Comparison of ENCODE assay signal across 25 cellular contexts in the genomic region with DNA sequence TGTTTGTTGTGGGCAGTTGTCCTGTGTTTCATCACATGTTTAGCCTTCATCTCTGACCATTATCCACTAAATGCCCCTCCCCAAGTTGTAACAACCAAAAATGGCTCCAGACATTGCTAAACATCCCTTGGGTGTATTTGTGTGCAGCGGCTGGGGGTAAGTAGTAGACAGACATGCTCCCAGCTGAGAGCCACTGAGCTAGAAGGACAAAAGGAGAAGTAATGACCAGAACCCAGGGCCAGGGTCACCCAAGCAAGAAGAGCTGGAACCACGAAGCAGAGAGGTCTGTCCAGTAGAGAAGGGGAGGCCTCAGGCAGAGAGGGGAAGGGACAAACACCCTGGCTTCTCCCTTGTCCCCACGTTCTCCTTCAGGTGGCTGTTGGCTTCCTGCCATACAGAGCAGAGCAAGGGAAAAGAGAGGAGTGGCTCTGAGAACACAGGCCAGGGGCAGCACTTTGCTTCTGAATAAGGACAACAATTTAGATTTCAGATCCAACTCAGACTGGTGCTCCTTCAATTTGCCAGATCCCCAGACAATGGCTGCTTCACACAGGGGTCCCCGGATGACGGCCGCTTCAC. TPM values are rescaled to one million over a fixed set of nuclear protein-coding genes. Genes with fewer than 3 reads are reported as not detected.
DNase-seq lines count a peak whose midpoint lies in the region; ATAC-seq, FAIRE-seq and TF ChIP-seq lines count a peak whose summit lies in the region.
"Had no signal": no experiment of that assay in that cellular context is flagged by ENCODE, and none has a peak within 500 bp of the region (broad histone marks: within the 10 kb centered on the region; RNA-seq: fewer than 3 reads in every experiment).

No MANE protein-coding gene starts in this region.

- H3K27ac ChIP-seq in K562 (ENCODE audit: extremely low read depth, low read depth, low read length) (no peak overlapping the region), thyroid gland (no peak overlapping the region), uterus (no peak overlapping the region)
- H3K27ac ChIP-seq: HL-60 had no signal

- H3K9me3 Mint-ChIP-seq in activated CD4-positive, alpha-beta T cell treated with anti-CD3 and anti-CD28 coated beads, Interleukin-2, amount 10 ng/mL, durations not matched to agents 7 days and 5 days = peaks cover 13% of the 10 kb centered on the region
- H3K9me3 Mint-ChIP-seq: GM23338 had no signal

- H3K9me1 ChIP-seq in K562 (ENCODE audit: control insufficient read depth, insufficient read depth, low read length) = peaks cover 3% of the 10 kb centered on the region

- peak overlapping the region; percentile 34; the same call in 1 of the 2 replicates for H2AFZ ChIP-seq in K562 (ENCODE audit: low read depth, low read length)
- H2AFZ ChIP-seq: GM23338 had no signal

- H3K4me1 ChIP-seq in K562 (replicated peaks in 1 of 2; ENCODE audit: control insufficient read depth in 2 of 2, insufficient read depth in 2 of 2, low read length in 2 of 2) (peaks cover 0 to 2% of the 10 kb centered on the region in 2 experiments; a peak in 3 of 5 replicates), thyroid gland (peaks cover 9 to 22% of the 10 kb centered on the region in 2 donors), uterus (no peaks in the 10 kb centered on the region)

- TF ChIP-seq EP300 in K562 (IDR thresholded peaks at IDR 0.05; ENCODE audit: low read length) = no peak

- H3K9me3 ChIP-seq in K562 (replicated peaks; ENCODE audit: control insufficient read depth, insufficient read depth, low read depth, low read length) (no peaks in the 10 kb centered on the region), thyroid gland (no peaks in the 10 kb centered on the region), uterus (no peaks in the 10 kb centered on the region)
- H3K9me3 ChIP-seq: SK-N-SH had no signal

- WGBS in K562 (ENCODE audit: insufficient coverage, low coverage, missing lambda C conversion rate) = 13% methylated on average over 6 of the region's 6 CpGs
- WGBS in thyroid gland, 2 donors = 43 to 54% methylated on average over 4 to 6 of the region's 6 CpGs

- peaks cover 20% of the 10 kb centered on the region for H3K4me1 Mint-ChIP-seq in activated CD4-positive, alpha-beta T cell treated with anti-CD3 and anti-CD28 coated beads, Interleukin-2, amount 10 ng/mL, durations not matched to agents 7 days and 5 days
- H3K4me1 Mint-ChIP-seq: GM23338 had no signal

- CTCF ChIA-PET in activated CD4-positive, alpha-beta T cell treated with anti-CD3 and anti-CD28 coated beads, Interleukin-2, amount 10 ng/mL, durations not matched to agents 7 days and 5 days (lab: Charles Lee) = interaction anchor here (0.5 kb wide), 1 partner anchor 328 kb away, joined by 3 read pairs; no protein-coding TSS in a partner anchor
- CTCF ChIA-PET in K562 (lab: Yijun Ruan, JAX; ENCODE audit: low intra/inter-chr PET ratio) = no interaction called here

- no peak for FAIRE-seq in K562 (lab: Jason Lieb, UNC)
- FAIRE-seq: GM12878 had no signal

- H3K36me3 ChIP-seq in K562 (ENCODE audit: control insufficient read depth, insufficient read depth, low read length) (no peaks in the 10 kb centered on the region), thyroid gland (no peaks in the 10 kb centered on the region), uterus (no peaks in the 10 kb centered on the region)

- in situ Hi-C loops in K562 (cut with MboI) = no loop called here

- TF ChIP-seq POLR2A in NB4 (IDR thresholded peaks at IDR 0.05; ENCODE audit: extremely low read depth, insufficient read length) (no peak), K562 (conservative IDR thresholded peaks at IDR 0.05) (no peak), thyroid gland (IDR thresholded peaks at IDR 0.05) (no peak), uterus (IDR thresholded peaks at IDR 0.05) (no peak)

- H3K4me2 ChIP-seq in K562 (ENCODE audit: insufficient read depth, low read length) = no peak overlapping the region
- H3K4me2 ChIP-seq: GM23338, SK-N-SH had no signal

- H3K36me3 Mint-ChIP-seq in activated CD4-positive, alpha-beta T cell treated with anti-CD3 and anti-CD28 coated beads, Interleukin-2, amount 10 ng/mL, durations not matched to agents 7 days and 5 days (ENCODE audit: low read depth) = peaks cover 13% of the 10 kb centered on the region

- intact Hi-C loops in K562 (cut with micrococcal nuclease) = loop anchor here (1.0 kb wide), 1 partner anchor 19 kb away; no protein-coding TSS in a partner anchor
- intact Hi-C loops in thyroid gland (cut with DNase I) = no loop called here
- intact Hi-C loops in uterus (cut with DNase I; ENCODE audit: low total_unique reads) = no loop called here

- H3K79me2 ChIP-seq in K562 (ENCODE audit: control insufficient read depth, insufficient read depth, low read length) = no peaks in the 10 kb centered on the region

- H3K9ac ChIP-seq in K562 (ENCODE audit: insufficient read depth in 1 of 2, low read depth in 2 of 2, low read length in 2 of 2) = no peak overlapping the region
- H3K9ac ChIP-seq: SK-N-SH had no signal

- H3K4me3 ChIP-seq in NB4 (ENCODE audit: low read depth, low read length) (no peak overlapping the region), K562 (no peak overlapping the region), thyroid gland (replicated peaks in 1 of 3) (no peak overlapping the region), uterus (no peak overlapping the region)
- H3K4me3 ChIP-seq: GM12878, GM23338 had no signal

- TF ChIP-seq RAD21 in K562 (CRISPR knock-in tag; conservative IDR thresholded peaks at IDR 0.05 in 1 of 2, IDR thresholded peaks at IDR 0.05 in 1 of 2) = no peak

- POLR2A ChIA-PET in activated CD4-positive, alpha-beta T cell treated with anti-CD3 and anti-CD28 coated beads, Interleukin-2, amount 10 ng/mL, durations not matched to agents 7 days and 5 days (lab: Charles Lee) = interaction anchor here (0.6 kb wide), 1 partner anchor 9 kb away, joined by 5 read pairs; no protein-coding TSS in a partner anchor
- POLR2A ChIA-PET in K562 (lab: Yijun Ruan, JAX) = interaction anchor here (0.6 kb wide), 1 partner anchor 10 kb away, joined by 3 read pairs; no protein-coding TSS in a partner anchor

- H3K27ac Mint-ChIP-seq in activated CD4-positive, alpha-beta T cell treated with anti-CD3 and anti-CD28 coated beads, Interleukin-2, amount 10 ng/mL, durations not matched to agents 7 days and 5 days = peak overlapping the region; percentile 11
- H3K27ac Mint-ChIP-seq: GM23338 had no signal

- H3K27me3 ChIP-seq in K562 (ENCODE audit: control insufficient read depth in 2 of 2, insufficient read depth in 2 of 2, low read length in 2 of 2) (peaks cover 5 to 7% of the 10 kb centered on the region in 2 experiments; a peak in 2 of 5 replicates), thyroid gland (no peaks in the 10 kb centered on the region), uterus (no peaks in the 10 kb centered on the region)

- DNase-seq in activated CD4-positive, alpha-beta T cell treated with anti-CD3 and anti-CD28 coated beads, Interleukin-2, amount 10 ng/mL, durations not matched to agents 7 days and 5 days = no peak
- no peak for DNase-seq in activated CD4-positive, alpha-beta T cell treated with anti-CD3 and anti-CD28 coated beads for 4 hours
- DNase-seq in NB4 (ENCODE audit: low read depth) = peak; percentile 82
- DNase-seq in K562 (ENCODE audit: extremely low read depth in 1 of 4, low spot score in 3 of 4) = no peak
- peak; percentile 54 to 72 for DNase-seq in thyroid gland
- no peak for DNase-seq in uterus
- no peak for DNase-seq in UCSD-AML1 (lab: John Stamatoyannopoulos, UW; ENCODE audit: unreplicated experiment)
- DNase-seq: AML-193, COR-L47, DMS153, IMR-90, Kasumi-1, MM.1S, NCI-H1417 treated with DMSO at 0.1 percent for 48 hours, NCI-H187 treated with DMSO at 0.1 percent for 48 hours, NCI-H2171, NCI-H748 treated with DMSO at 0.1 percent for 48 hours, OCI-M1, Right ventricle myocardium superior, SK-N-SH, T-helper 1 cell had no signal

- H3K27me3 Mint-ChIP-seq in activated CD4-positive, alpha-beta T cell treated with anti-CD3 and anti-CD28 coated beads, Interleukin-2, amount 10 ng/mL, durations not matched to agents 7 days and 5 days = peaks cover 24% of the 10 kb centered on the region

- no peak for TF ChIP-seq CTCF in NB4 (IDR thresholded peaks at IDR 0.05; ENCODE audit: low read depth, low read length)
- TF ChIP-seq CTCF in K562 (IDR thresholded peaks at IDR 0.05 in 2 of 3, conservative IDR thresholded peaks at IDR 0.05 in 1 of 3; ENCODE audit: insufficient read depth in 2 of 3, low read depth in 1 of 3, low read length in 3 of 3) = no peak
- no peak for TF ChIP-seq CTCF in thyroid gland (IDR thresholded peaks at IDR 0.05)
- TF ChIP-seq CTCF in uterus (IDR thresholded peaks at IDR 0.05) = no peak

- no peak overlapping the region for H3K4me3 Mint-ChIP-seq in activated CD4-positive, alpha-beta T cell treated with anti-CD3 and anti-CD28 coated beads, Interleukin-2, amount 10 ng/mL, durations not matched to agents 7 days and 5 days
- H3K4me3 Mint-ChIP-seq: GM23338 had no signal

- no TSS peak for BruUV-seq in K562 (replicated peaks; lab: Mats Ljungman, UMichigan)

- ATAC-seq in K562 = peak; percentile 62
- ATAC-seq: GM12878, GM23338, HCT116 had no signal

- no peaks in the 10 kb centered on the region for H4K20me1 ChIP-seq in K562 (replicated peaks; ENCODE audit: control insufficient read depth, insufficient read depth, low read length)

TF ChIP-seq in K562, 482 proteins besides CTCF, POLR2A, EP300 and RAD21 (continues in another document):
- peak; percentile 73 for TF ChIP-seq NFIC (IDR thresholded peaks at IDR 0.05)

RNA-seq across cellular contexts. Expression of gene NDUFA12, which starts 55.2 kb away (rescaled TPM):
- 100 to 1,000 TPM; 172 to 219 TPM for total RNA-seq in activated CD4-positive, alpha-beta T cell treated with anti-CD3 and anti-CD28 coated beads, Interleukin-2, amount 10 ng/mL, durations not matched to agents 7 days and 5 days
- total RNA-seq in K562 (2011; cell fraction: chromatin; rRNA removed; ENCODE audit: low replicate concordance) = 13.4 and 22.9 TPM in 2 replicates
- total RNA-seq in K562 (2011; cell fraction: nucleolus; rRNA removed) = 17.5 and 20.2 TPM in 2 replicates
- total RNA-seq in K562 (2011; cell fraction: nucleoplasm; rRNA removed) = 25.4 and 30.2 TPM in 2 replicates
- total RNA-seq in K562 (2014; rRNA removed) = 115 and 178 TPM in 2 replicates
- total RNA-seq in K562 (2014; rRNA removed; fragmentation: Illumina TruSeq; extraction: Trizol) = 257 and 267 TPM in 2 replicates
- total RNA-seq in K562 (2015; rRNA removed; fragmentation: Illumina TruSeq; extraction: Trizol) = 264 and 283 TPM in 2 replicates
- 149 and 163 TPM in 2 replicates for total RNA-seq in K562 (2021)
- polyA plus RNA-seq in K562 (2011; rRNA removed) = 205 and 298 TPM in 2 replicates
- 158 and 263 TPM in 2 replicates for polyA plus RNA-seq in K562 (2011; cell fraction: cytosol; rRNA removed)
- 54.9 and 90.7 TPM in 2 replicates for polyA plus RNA-seq in K562 (2011; cell fraction: nucleus; rRNA removed)
- 149 and 336 TPM in 2 replicates for polyA plus RNA-seq in K562 (2012)
- polyA plus RNA-seq in K562 (2014; fragmentation: Illumina TruSeq; extraction: Trizol) = 344 and 367 TPM in 2 replicates
- polyA plus RNA-seq in K562 (2014; fragmentation: Nextera tagmentation; extraction: Ambion mirVana) = 100 to 1,000 TPM; 862 to 986 TPM
- 200 and 224 TPM in 2 replicates for polyA plus RNA-seq in K562 (2014; rRNA removed)
- polyA minus RNA-seq in K562 (2011; rRNA and poly(A)+ RNA removed) = 168 and 184 TPM in 2 replicates
- polyA minus RNA-seq in K562 (2011; cell fraction: cytosol; rRNA and poly(A)+ RNA removed) = 69.4 and 75.6 TPM in 2 replicates
- 13.5 and 28.2 TPM in 2 replicates for polyA minus RNA-seq in K562 (2011; cell fraction: nucleus; rRNA and poly(A)+ RNA removed)
- total RNA-seq in thyroid gland = 100 to 1,000 TPM in 3 of 4 donors, 10 to 100 TPM in 1; 88.4 to 178 (median 136) TPM
- 100 to 1,000 TPM in 1 of 4 donors, 10 to 100 TPM in 3; 21.5 to 133 (median 66.0) TPM for total RNA-seq in uterus

Comparison
In these comparisons a context has a peak if more than half of its experiments do, and no peak if none do; other contexts are left out.
1. DNase-seq: peak in NB4 (single experiment) and thyroid gland (2 of 2); none in activated CD4-positive, alpha-beta T cell treated with anti-CD3 and anti-CD28 coated beads, Interleukin-2, amount 10 ng/mL, durations not matched to agents 7 days and 5 days (single experiment), activated CD4-positive, alpha-beta T cell treated with anti-CD3 and anti-CD28 coated beads for 4 hours (0 of 2), K562 (0 of 4), uterus (0 of 2) and UCSD-AML1 (single experiment).